In genomic region chr10:118498623-118499022, GRCh38 we compare ENCODE assay signal across 37 cellular contexts.
"Had no signal": no experiment of that assay in that cellular context is flagged by ENCODE, and none has a peak within 500 bp of the region (broad histone marks: within the 10 kb centered on the region; RNA-seq: fewer than 3 reads in every experiment).

No MANE protein-coding gene starts in this region.

- H3K27ac ChIP-seq: adrenal gland, ascending aorta, body of pancreas, brain microvascular endothelial cell, breast epithelium, cardiac muscle cell had no signal

- H3K4me3 Mint-ChIP-seq: activated naive CD4-positive, alpha-beta T cell treated with anti-CD3 and anti-CD28 coated beads for 36 hours; activated naive CD4-positive, alpha-beta T cell treated with anti-CD3 and anti-CD28 coated beads, Interleukin-2, amount 10 ng/mL, durations not matched to agents 7 days and 5 days; activated naive CD4-positive, alpha-beta T cell treated with anti-CD3 and anti-CD28 coated beads, Interleukin-2, amount 50 U/mL, for 24 hours; activated naive CD8-positive, alpha-beta T cell; activated naive CD8-positive, alpha-beta T cell treated with anti-CD3 and anti-CD28 coated beads for 36 hours; activated naive CD8-positive, alpha-beta T cell treated with anti-CD3 and anti-CD28 coated beads, Interleukin-2, amount 10 ng/mL, durations not matched to agents 7 days and 5 days; activated naive CD8-positive, alpha-beta T cell treated with anti-CD3 and anti-CD28 coated beads, Interleukin-2, amount 50 U/mL, for 24 hours; activated T-cell treated with anti-CD3 and anti-CD28 coated beads, Interleukin-2, amount 50 U/mL, for 24 hours; activated T-cell treated with anti-CD3 and anti-CD28 coated beads, Interleukin-2, amount 50 U/mL, for 4 hours; activated T-cell treated with anti-CD3 and anti-CD28 coated beads, Interleukin-2, amount 50 U/mL, for 72 hours; activated T-helper 1 cell treated with anti-CD3 and anti-CD28 coated beads, Interleukin-12 subunit alpha, Interleukin-12 subunit beta, Interleukin-2, Interleukin-4 antibody, amounts not matched to agents 30 ng/mL and 10 ng/mL and 1 ng/mL, durations not matched to agents 14 hours and 24 hours and 36 hours; activated T-helper 17 cell treated with anti-CD3 and anti-CD28 coated beads, Interleukin-2, amount 50 U/mL, for 72 hours; brain; central memory CD8-positive, alpha-beta T cell had no signal

- H3K36me3 ChIP-seq: adrenal gland, ascending aorta, brain microvascular endothelial cell, breast epithelium, cardiac muscle cell had no signal

- H3K27me3 ChIP-seq: ascending aorta, body of pancreas, brain microvascular endothelial cell, breast epithelium, cardiac muscle cell had no signal

- H3K9me3 ChIP-seq: adrenal gland, ascending aorta, body of pancreas, breast epithelium had no signal

- H3K4me3 ChIP-seq: adrenal gland, ascending aorta, body of pancreas, breast epithelium, cardiac muscle cell had no signal

- DNase-seq: activated effector memory CD4-positive, alpha-beta T cell treated with anti-CD3 and anti-CD28 coated beads, Interleukin-2, amount 50 U/mL, for 16 hours; activated effector memory CD4-positive, alpha-beta T cell treated with Interleukin-2 at 50 U/mL for 16 hours; activated gamma-delta T cell; activated gamma-delta T cell treated with Interleukin-2 at 50 U/mL for 16 hours; activated naive CD4-positive, alpha-beta T cell; activated naive CD4-positive, alpha-beta T cell treated with anti-CD3 and anti-CD28 coated beads for 36 hours; activated naive CD4-positive, alpha-beta T cell treated with anti-CD3 and anti-CD28 coated beads, Interleukin-2, amount 10 ng/mL, durations not matched to agents 7 days and 5 days; activated naive CD4-positive, alpha-beta T cell treated with anti-CD3 and anti-CD28 coated beads, Interleukin-2, amount 50 U/mL, for 16 hours; activated naive CD4-positive, alpha-beta T cell treated with Interleukin-2 at 50 U/mL for 16 hours; activated naive CD8-positive, alpha-beta T cell treated with anti-CD3 and anti-CD28 coated beads for 36 hours; activated naive CD8-positive, alpha-beta T cell treated with anti-CD3 and anti-CD28 coated beads, Interleukin-2, amount 10 ng/mL, durations not matched to agents 7 days and 5 days; activated naive CD8-positive, alpha-beta T cell treated with anti-CD3 and anti-CD28 coated beads, Interleukin-2, amount 50 U/mL, for 24 hours; activated T-cell treated with anti-CD3 and anti-CD28 coated beads, Interleukin-2, amount 50 U/mL, for 1 hour; activated T-cell treated with anti-CD3 and anti-CD28 coated beads, Interleukin-2, amount 50 U/mL, for 24 hours; activated T-cell treated with anti-CD3 and anti-CD28 coated beads, Interleukin-2, amount 50 U/mL, for 4 hours; activated T-cell treated with anti-CD3 and anti-CD28 coated beads, Interleukin-2, amount 50 U/mL, for 48 hours; activated T-cell treated with anti-CD3 and anti-CD28 coated beads, Interleukin-2, amount 50 U/mL, for 72 hours; adrenal gland; amniotic stem cell; anterior cingulate cortex; aorta; body of pancreas; brain microvascular endothelial cell; caudate nucleus; central memory CD4-positive, alpha-beta T cell; cerebellar nuclear complex had no signal

- H3K27ac Mint-ChIP-seq: activated naive CD4-positive, alpha-beta T cell treated with anti-CD3 and anti-CD28 coated beads for 36 hours; activated naive CD4-positive, alpha-beta T cell treated with anti-CD3 and anti-CD28 coated beads, Interleukin-2, amount 10 ng/mL, durations not matched to agents 7 days and 5 days; activated naive CD4-positive, alpha-beta T cell treated with anti-CD3 and anti-CD28 coated beads, Interleukin-2, amount 50 U/mL, for 24 hours; activated naive CD4-positive, alpha-beta T cell treated with anti-CD3 and anti-CD28 coated beads, Interleukin-2, amount 50 U/mL, for 72 hours; activated naive CD8-positive, alpha-beta T cell; activated naive CD8-positive, alpha-beta T cell treated with anti-CD3 and anti-CD28 coated beads for 36 hours; activated naive CD8-positive, alpha-beta T cell treated with anti-CD3 and anti-CD28 coated beads, Interleukin-2, amount 10 ng/mL, durations not matched to agents 7 days and 5 days; activated naive CD8-positive, alpha-beta T cell treated with anti-CD3 and anti-CD28 coated beads, Interleukin-2, amount 50 U/mL, for 24 hours; activated T-cell treated with anti-CD3 and anti-CD28 coated beads, Interleukin-2, amount 50 U/mL, for 24 hours; activated T-cell treated with anti-CD3 and anti-CD28 coated beads, Interleukin-2, amount 50 U/mL, for 72 hours; activated T-helper 1 cell treated with anti-CD3 and anti-CD28 coated beads, Interleukin-12 subunit alpha, Interleukin-12 subunit beta, Interleukin-2, Interleukin-4 antibody, amounts not matched to agents 30 ng/mL and 10 ng/mL and 1 ng/mL, durations not matched to agents 14 hours and 24 hours and 36 hours; activated T-helper 17 cell treated with anti-CD3 and anti-CD28 coated beads, Interleukin-2, amount 50 U/mL, for 72 hours; activated T-helper 2 cell treated with anti-CD3 and anti-CD28 coated beads, Interferon-gamma antibody, Interleukin-2, Interleukin-4, amounts not matched to agents 10 μg/mL and 5 μg/mL and 100 μg/mL, durations not matched to agents 14 hours and 24 hours and 36 hours had no signal

- H3K4me1 Mint-ChIP-seq: activated naive CD4-positive, alpha-beta T cell treated with anti-CD3 and anti-CD28 coated beads, Interleukin-2, amount 10 ng/mL, durations not matched to agents 7 days and 5 days; activated naive CD8-positive, alpha-beta T cell treated with anti-CD3 and anti-CD28 coated beads, Interleukin-2, amount 10 ng/mL, durations not matched to agents 7 days and 5 days; activated T-helper 17 cell treated with anti-CD3 and anti-CD28 coated beads, Interleukin-2, amount 50 U/mL, for 72 hours had no signal

- H3K36me3 Mint-ChIP-seq: activated naive CD4-positive, alpha-beta T cell treated with anti-CD3 and anti-CD28 coated beads, Interleukin-2, amount 10 ng/mL, durations not matched to agents 7 days and 5 days; activated naive CD4-positive, alpha-beta T cell treated with anti-CD3 and anti-CD28 coated beads, Interleukin-2, amount 50 U/mL, for 24 hours; activated naive CD4-positive, alpha-beta T cell treated with anti-CD3 and anti-CD28 coated beads, Interleukin-2, amount 50 U/mL, for 72 hours; activated naive CD8-positive, alpha-beta T cell treated with anti-CD3 and anti-CD28 coated beads for 36 hours; activated naive CD8-positive, alpha-beta T cell treated with anti-CD3 and anti-CD28 coated beads, Interleukin-2, amount 10 ng/mL, durations not matched to agents 7 days and 5 days; brain had no signal

- H3K9me3 Mint-ChIP-seq: activated naive CD4-positive, alpha-beta T cell treated with anti-CD3 and anti-CD28 coated beads for 36 hours; activated naive CD4-positive, alpha-beta T cell treated with anti-CD3 and anti-CD28 coated beads, Interleukin-2, amount 10 ng/mL, durations not matched to agents 7 days and 5 days; activated naive CD4-positive, alpha-beta T cell treated with anti-CD3 and anti-CD28 coated beads, Interleukin-2, amount 50 U/mL, for 24 hours; activated naive CD4-positive, alpha-beta T cell treated with anti-CD3 and anti-CD28 coated beads, Interleukin-2, amount 50 U/mL, for 72 hours; activated naive CD8-positive, alpha-beta T cell treated with anti-CD3 and anti-CD28 coated beads for 36 hours; activated naive CD8-positive, alpha-beta T cell treated with anti-CD3 and anti-CD28 coated beads, Interleukin-2, amount 10 ng/mL, durations not matched to agents 7 days and 5 days; activated naive CD8-positive, alpha-beta T cell treated with anti-CD3 and anti-CD28 coated beads, Interleukin-2, amount 50 U/mL, for 24 hours; activated T-cell treated with anti-CD3 and anti-CD28 coated beads, Interleukin-2, amount 50 U/mL, for 24 hours; activated T-cell treated with anti-CD3 and anti-CD28 coated beads, Interleukin-2, amount 50 U/mL, for 4 hours; activated T-cell treated with anti-CD3 and anti-CD28 coated beads, Interleukin-2, amount 50 U/mL, for 72 hours; activated T-helper 1 cell treated with anti-CD3 and anti-CD28 coated beads, Interleukin-12 subunit alpha, Interleukin-12 subunit beta, Interleukin-2, Interleukin-4 antibody, amounts not matched to agents 30 ng/mL and 10 ng/mL and 1 ng/mL, durations not matched to agents 14 hours and 24 hours and 36 hours; activated T-helper 17 cell treated with anti-CD3 and anti-CD28 coated beads, Interleukin-2, amount 50 U/mL, for 72 hours; activated T-helper 2 cell treated with anti-CD3 and anti-CD28 coated beads, Interferon-gamma antibody, Interleukin-2, Interleukin-4, amounts not matched to agents 10 μg/mL and 5 μg/mL and 100 μg/mL, durations not matched to agents 14 hours and 24 hours and 36 hours; central memory CD8-positive, alpha-beta T cell had no signal

- H3K4me1 ChIP-seq: adrenal gland, ascending aorta, breast epithelium had no signal

- ATAC-seq: activated naive CD4-positive, alpha-beta T cell treated with anti-CD3 and anti-CD28 coated beads, Interleukin-2, amount 50 U/mL, for 72 hours; activated naive CD8-positive, alpha-beta T cell treated with anti-CD3 and anti-CD28 coated beads, Interleukin-2, amount 50 U/mL, for 24 hours; activated T-cell treated with anti-CD3 and anti-CD28 coated beads, Interleukin-2, amount 50 U/mL, for 4 hours; activated T-cell treated with anti-CD3 and anti-CD28 coated beads, Interleukin-2, amount 50 U/mL, for 72 hours; activated T-helper 17 cell treated with anti-CD3 and anti-CD28 coated beads, Interleukin-2, amount 50 U/mL, for 72 hours; body of pancreas had no signal
